Comparison of ENCODE assay signal across 8 cellular contexts in the genomic region with DNA sequence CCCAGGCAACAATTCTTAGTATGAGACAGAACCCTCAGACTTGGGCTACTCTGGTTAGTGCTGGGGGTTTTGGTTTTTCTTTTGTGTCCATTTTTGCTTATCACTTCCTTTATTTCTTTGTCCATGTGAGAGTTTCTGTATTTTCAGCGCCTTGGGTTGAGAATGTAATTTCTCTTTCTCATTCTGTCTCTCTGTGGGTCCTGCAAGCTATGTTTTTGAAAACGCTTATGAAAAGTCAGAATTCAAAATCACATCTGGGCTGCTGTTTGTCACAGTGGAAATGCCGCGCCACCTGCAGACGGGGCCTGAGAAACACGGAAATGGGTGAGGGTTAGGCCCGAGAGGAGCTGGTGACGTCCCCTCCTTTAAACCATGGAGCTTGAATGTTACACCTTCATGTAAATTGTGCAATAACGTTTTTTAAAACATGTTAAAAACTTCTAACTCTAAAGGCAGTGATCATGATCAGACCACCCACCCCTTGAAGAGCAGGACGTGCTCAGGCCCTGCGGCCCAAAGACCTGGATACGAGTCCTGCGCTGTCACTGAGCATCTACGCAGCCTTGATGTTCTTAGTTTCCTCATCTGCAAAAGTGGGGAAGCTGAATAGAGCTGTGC. TPM values are rescaled to one million over a fixed set of nuclear protein-coding genes. Genes with fewer than 3 reads are reported as not detected.
DNase-seq lines count a peak whose midpoint lies in the region; ATAC-seq and TF ChIP-seq lines count a peak whose summit lies in the region.

No MANE protein-coding gene starts in this region.

- H3K27me3 Mint-ChIP-seq in CD14-positive monocyte (ENCODE audit: low read depth in 3 of 3) (peaks cover 0 to 2% (median 2%) of the 10 kb centered on the region in 3 donors), WTC11 (ENCODE audit: low read depth) (no peaks in the 10 kb centered on the region)

- H3K27me3 ChIP-seq in mucosa of rectum (ENCODE audit: control insufficient read depth in 2 of 2, insufficient read depth in 2 of 2, low read length in 2 of 2): no peaks in the 10 kb centered on the region

- peaks cover 55 to 69% of the 10 kb centered on the region in 2 donors for H3K4me1 ChIP-seq in mucosa of rectum (ENCODE audit: control insufficient read depth in 2 of 2, insufficient read depth in 2 of 2, low read length in 2 of 2)

- CTCF ChIA-PET in WTC11 (lab: Charles Lee): interaction anchor here (0.6 to 3.1 kb wide), 24 partner anchors 11 to 529 kb away, joined by 3 to 46 read pairs (median 5); no protein-coding TSS in a partner anchor

- TF ChIP-seq CTCF in CD14-positive monocyte (IDR thresholded peaks at IDR 0.05) (no peak), WTC11 (IDR thresholded peaks at IDR 0.05) (no peak)

- H3K27ac Mint-ChIP-seq in CD14-positive monocyte (peak overlapping the region in 6 of 7 donors; percentile 16 to 70 (median 59)), WTC11 (peak overlapping the region; percentile 100)

- ATAC-seq in GM21390 (IDR thresholded peaks at IDR 0.05; ENCODE audit: unreplicated experiment) (peak; percentile 73), WTC11 (no peak), GM21360 (IDR thresholded peaks at IDR 0.05; ENCODE audit: unreplicated experiment) (no peak), GM21367 (IDR thresholded peaks at IDR 0.05; ENCODE audit: unreplicated experiment) (no peak)

- H3K4me3 Mint-ChIP-seq in CD14-positive monocyte (no peak overlapping the region), WTC11 (peak overlapping the region; percentile 27; the same call in 1 of the 2 replicates)

- DNase-seq in CD14-positive monocyte (ENCODE audit: low spot score) (no peak), WTC11 (ENCODE audit: low spot score) (peak; percentile 29), NCI-H2029 treated with DMSO at 0.1 percent for 48 hours (lab: John Stamatoyannopoulos, UW) (no peak), T-helper 9 cell (no peak)

- no peak overlapping the region for H3K4me3 ChIP-seq in mucosa of rectum (ENCODE audit: low read length in 2 of 2)

- intact Hi-C loops in CD14-positive monocyte (cut with micrococcal nuclease): no loop called here

- H3K4me1 Mint-ChIP-seq in CD14-positive monocyte: peaks cover 74% of the 10 kb centered on the region
- peaks cover 78% of the 10 kb centered on the region for H3K4me1 Mint-ChIP-seq in WTC11

- no peaks in the 10 kb centered on the region for H3K9me3 ChIP-seq in mucosa of rectum (ENCODE audit: control insufficient read depth in 2 of 2, low read length in 2 of 2)

- peaks cover 0 to 3% (median 0%) of the 10 kb centered on the region in 7 donors for H3K9me3 Mint-ChIP-seq in CD14-positive monocyte
- no peaks in the 10 kb centered on the region for H3K9me3 Mint-ChIP-seq in WTC11

- peaks cover 0 to 5% of the 10 kb centered on the region in 2 donors for H3K36me3 ChIP-seq in mucosa of rectum (ENCODE audit: control insufficient read depth in 2 of 2, insufficient read depth in 2 of 2, low read length in 2 of 2)

- H3K36me3 Mint-ChIP-seq in CD14-positive monocyte: peaks cover 83 to 90% of the 10 kb centered on the region in 2 donors
- H3K36me3 Mint-ChIP-seq in WTC11: no peaks in the 10 kb centered on the region

- H3K27ac ChIP-seq in mucosa of rectum (ENCODE audit: low read depth in 2 of 2, low read length in 2 of 2): peak overlapping the region; percentile 40 to 43

- POLR2A ChIA-PET in WTC11 (lab: Charles Lee): interaction anchor here (0.6 to 1.5 kb wide), 5 partner anchors 10 to 143 kb away, joined by 3 to 5 read pairs (median 4); a partner anchor contains a TSS

- no peak overlapping the region for H3K9ac ChIP-seq in mucosa of rectum (ENCODE audit: low read depth in 1 of 2, low read length in 2 of 2)

TF ChIP-seq in WTC11, 78 proteins besides CTCF, POLR2A, EP300 and RAD21:
- TF ChIP-seq ZNF416 (CRISPR knock-in tag; IDR thresholded peaks at IDR 0.05) (no peak), SOX15 (CRISPR knock-in tag; IDR thresholded peaks at IDR 0.05) (no peak), ELF4 (CRISPR knock-in tag; IDR thresholded peaks at IDR 0.05; ENCODE audit: low read depth) (no peak), TCF7 (CRISPR knock-in tag; IDR thresholded peaks at IDR 0.05; ENCODE audit: low read depth) (no peak)

RNA-seq across cellular contexts. Expression of a gene that starts 26.1 kb away (rescaled TPM):
- 10 to 100 TPM in 1 of 2 donors, 1 to 10 TPM in 1; 3.5 to 14.2 TPM for polyA plus RNA-seq in CD14-positive monocyte
- 17.9 to 23.3 TPM (median 21.8 TPM) in 3 replicates for total RNA-seq in WTC11 (2021)
